ENCODE assay signal across 16 cellular contexts in the genomic region with DNA sequence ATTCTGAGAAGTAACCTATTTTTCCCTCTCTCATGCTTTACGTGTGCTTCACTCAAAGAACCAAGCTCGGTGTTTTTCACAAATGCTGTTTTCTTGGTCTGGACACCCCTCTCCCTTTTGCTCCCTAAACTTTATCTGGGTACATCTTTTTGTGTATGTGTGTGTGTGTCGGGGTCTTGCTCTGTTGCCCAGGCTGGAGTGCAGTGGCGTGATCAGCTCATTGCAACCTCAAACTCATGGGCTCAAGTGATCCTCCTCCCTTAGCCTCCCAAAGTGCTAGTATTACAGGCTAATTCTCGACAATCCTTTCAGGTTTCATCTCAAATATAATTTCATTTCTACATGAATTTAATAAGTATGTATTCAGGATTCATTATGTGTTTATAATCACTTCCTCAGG.
DNase-seq lines count a peak whose midpoint lies in the region; FAIRE-seq and TF ChIP-seq lines count a peak whose summit lies in the region.
"Had no signal": no experiment of that assay in that cellular context is flagged by ENCODE, and none has a peak within 500 bp of the region (broad histone marks: within the 10 kb centered on the region; RNA-seq: fewer than 3 reads in every experiment).

No MANE protein-coding gene starts in this region.

- no peaks in the 10 kb centered on the region for H3K4me1 Mint-ChIP-seq in progenitor cell of endocrine pancreas (ENCODE audit: low read depth)

- H3K27ac Mint-ChIP-seq in progenitor cell of endocrine pancreas = peak overlapping the region; percentile 57
- H3K27ac Mint-ChIP-seq: CD4-positive, CD25-positive, alpha-beta regulatory T cell; HFFc6 had no signal

- H3K9me3 Mint-ChIP-seq in progenitor cell of endocrine pancreas (ENCODE audit: low read depth) = no peaks in the 10 kb centered on the region
- H3K9me3 Mint-ChIP-seq: HFFc6 had no signal

- H3K27me3 Mint-ChIP-seq in progenitor cell of endocrine pancreas = no peaks in the 10 kb centered on the region
- H3K27me3 Mint-ChIP-seq: CD4-positive, CD25-positive, alpha-beta regulatory T cell had no signal

- no peaks in the 10 kb centered on the region for H3K9me2 ChIP-seq in OCI-LY7 (ENCODE audit: insufficient read depth, low read length)

- no peaks in the 10 kb centered on the region for H3K79me2 ChIP-seq in OCI-LY7 (ENCODE audit: insufficient read depth, low read depth, low read length)

- intact Hi-C loops in OCI-LY7 (cut with micrococcal nuclease; ENCODE audit: unreplicated experiment) = no loop called here

- no peak overlapping the region for H3K4me3 Mint-ChIP-seq in progenitor cell of endocrine pancreas (ENCODE audit: low read depth)
- H3K4me3 Mint-ChIP-seq: CD4-positive, CD25-positive, alpha-beta regulatory T cell; HFFc6 had no signal

- H3K4me3 ChIP-seq in BLaER1 treated with 17β-estradiol and CSF1 and Interleukin-3, amounts not matched to agents 10 nM and 100 nM = no peak overlapping the region
- peak overlapping the region; percentile 31 for H3K4me3 ChIP-seq in OCI-LY7 (ENCODE audit: low read depth, low read length, poor library complexity, severe bottlenecking)
- H3K4me3 ChIP-seq: GM12878, HAP-1 had no signal

- H3K27me3 ChIP-seq in BLaER1 treated with 17β-estradiol and CSF1 and Interleukin-3, amounts not matched to agents 10 nM and 100 nM = no peaks in the 10 kb centered on the region

- POLR2A ChIA-PET in OCI-LY7 (lab: Charles Lee) = interaction anchor here (0.6 to 1.6 kb wide), 2 partner anchors 19 to 79 kb away, joined by 3 to 9 read pairs; no protein-coding TSS in a partner anchor

- FAIRE-seq in GM19239 (lab: Jason Lieb, UNC) = peak; percentile 18
- FAIRE-seq: A204.1, GM12878, H1 had no signal

- H3K4me1 ChIP-seq in BLaER1 treated with 17β-estradiol and CSF1 and Interleukin-3, amounts not matched to agents 10 nM and 100 nM = peaks cover 15 to 28% (median 22%) of the 10 kb centered on the region in 10 experiments
- H3K4me1 ChIP-seq in OCI-LY7 (ENCODE audit: insufficient read depth, low read length, poor library complexity, severe bottlenecking) = peaks cover 28% of the 10 kb centered on the region
- H3K4me1 ChIP-seq: HAP-1 had no signal

- peaks cover 0 to 43% (median 32%) of the 10 kb centered on the region in 11 experiments; a peak in 15 of 22 replicates for H3K9me3 ChIP-seq in BLaER1 treated with 17β-estradiol and CSF1 and Interleukin-3, amounts not matched to agents 10 nM and 100 nM (replicated peaks in 1 of 11)
- H3K9me3 ChIP-seq in OCI-LY7 (ENCODE audit: low read length) = no peaks in the 10 kb centered on the region
- H3K9me3 ChIP-seq: HAP-1 had no signal

- peak overlapping the region in 2 of 11 experiments; percentile 36 to 48; a peak in 2 of 22 replicates for H3K27ac ChIP-seq in BLaER1 treated with 17β-estradiol and CSF1 and Interleukin-3, amounts not matched to agents 10 nM and 100 nM
- no peak overlapping the region for H3K27ac ChIP-seq in OCI-LY7 (ENCODE audit: low read depth, low read length, poor library complexity, severe bottlenecking)

- BruUV-seq in OCI-LY7 (replicated peaks; lab: Mats Ljungman, UMichigan) = no TSS peak

- peaks cover 2% of the 10 kb centered on the region for H3K36me3 Mint-ChIP-seq in progenitor cell of endocrine pancreas (ENCODE audit: insufficient read depth)

- H4K20me1 ChIP-seq in BLaER1 treated with 17β-estradiol and CSF1 and Interleukin-3, amounts not matched to agents 10 nM and 100 nM = no peaks in the 10 kb centered on the region; a peak in 1 of 22 replicates
- H4K20me1 ChIP-seq in OCI-LY7 (ENCODE audit: insufficient read depth, low read length) = no peaks in the 10 kb centered on the region

- peaks cover 38 to 91% (median 56%) of the 10 kb centered on the region in 11 experiments for H3K36me3 ChIP-seq in BLaER1 treated with 17β-estradiol and CSF1 and Interleukin-3, amounts not matched to agents 10 nM and 100 nM
- peaks cover 15% of the 10 kb centered on the region for H3K36me3 ChIP-seq in OCI-LY7 (ENCODE audit: insufficient read depth, low read length)
- H3K36me3 ChIP-seq: HAP-1 had no signal

- no peak overlapping the region for H3K9ac ChIP-seq in BLaER1 treated with 17β-estradiol and CSF1 and Interleukin-3, amounts not matched to agents 10 nM and 100 nM

- TF ChIP-seq CTCF in OCI-LY7 (conservative IDR thresholded peaks at IDR 0.05; ENCODE audit: low read length) (no peak), progenitor cell of endocrine pancreas (IDR thresholded peaks at IDR 0.05; ENCODE audit: unreplicated experiment) (no peak)

- CTCF ChIA-PET in OCI-LY7 (lab: Charles Lee; ENCODE audit: unreplicated experiment) = no interaction called here

- H3K4me2 ChIP-seq in BLaER1 treated with 17β-estradiol and CSF1 and Interleukin-3, amounts not matched to agents 10 nM and 100 nM = peak overlapping the region in 9 of 11 experiments; percentile 36 to 82 (median 66); a peak in 18 of 22 replicates
- peak overlapping the region; percentile 60 for H3K4me2 ChIP-seq in OCI-LY7 (ENCODE audit: low read length)

- no peak overlapping the region for H2AFZ ChIP-seq in OCI-LY7 (ENCODE audit: low read length)

- DNase-seq in GM19239 (ENCODE audit: insufficient read length, low spot score) = no peak
- no peak for DNase-seq in OCI-LY7 (ENCODE audit: low spot score)
- no peak for DNase-seq in progenitor cell of endocrine pancreas (ENCODE audit: low spot score, unreplicated experiment)
- no peak for DNase-seq in SW480 (ENCODE audit: low spot score)
- DNase-seq in NCI-H1105 treated with DMSO at 0.1 percent for 48 hours (lab: John Stamatoyannopoulos, UW) = no peak
- DNase-seq in NCI-H1930 (lab: John Stamatoyannopoulos, UW) = no peak
- DNase-seq: Calu3; CD4-positive, CD25-positive, alpha-beta regulatory T cell; DMS 273 treated with DMSO at 0.1 percent for 48 hours; HFFc6; KG1 had no signal
